In the genomic region with DNA sequence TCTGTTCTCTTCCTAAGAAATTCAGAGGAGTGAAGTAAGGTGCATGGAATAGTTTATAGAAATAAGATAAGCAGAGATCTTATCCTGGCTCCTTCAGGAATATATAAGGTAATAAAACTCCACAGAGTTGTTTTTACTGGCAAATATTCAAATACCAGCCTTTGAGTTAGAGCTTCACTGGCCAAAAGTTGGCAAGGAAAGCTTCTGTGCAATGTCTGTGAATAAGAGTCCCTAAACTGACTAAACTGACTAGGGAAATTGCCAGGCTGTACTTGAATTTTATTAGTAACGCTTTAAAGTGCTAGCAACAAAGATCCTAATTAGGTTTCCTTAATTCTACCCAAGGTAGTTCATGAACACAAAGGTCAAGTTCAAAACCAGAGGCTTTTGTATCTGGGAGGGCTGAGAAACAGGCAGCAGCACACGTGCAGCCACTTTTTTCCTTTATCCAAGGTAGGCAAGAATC, we compare ENCODE assay signal across 15 cellular contexts.
A peak's percentile ranks its signal among the peaks of the same experiment; 100 is the strongest.
DNase-seq lines count a peak whose midpoint lies in the region; ATAC-seq, FAIRE-seq and TF ChIP-seq lines count a peak whose summit lies in the region.
"Had no signal": no experiment of that assay in that cellular context is flagged by ENCODE, and none has a peak within 500 bp of the region (broad histone marks: within the 10 kb centered on the region; RNA-seq: fewer than 3 reads in every experiment).

No MANE protein-coding gene starts in this region.

- H4K20me1 ChIP-seq in endothelial cell of umbilical vein (replicated peaks; ENCODE audit: control insufficient read depth, extremely low read depth, insufficient read depth, low read length) = no peaks in the 10 kb centered on the region
- H4K20me1 ChIP-seq: BLaER1 had no signal

- no peaks in the 10 kb centered on the region for H3K36me3 ChIP-seq in endothelial cell of umbilical vein (ENCODE audit: control insufficient read depth in 2 of 2, extremely low read depth in 1 of 2, insufficient read depth in 2 of 2, low read length in 2 of 2)
- H3K36me3 ChIP-seq: BLaER1, gastroesophageal sphincter had no signal

- no peaks in the 10 kb centered on the region for H3K79me2 ChIP-seq in endothelial cell of umbilical vein (ENCODE audit: control insufficient read depth, insufficient read depth, low read length)

- DNase-seq in EL (peak; percentile 6), NCI-H446 (lab: John Stamatoyannopoulos, UW) (peak; percentile 100), endothelial cell of umbilical vein (ENCODE audit: low read depth, low spot score) (peak; percentile 80), retinal pigment epithelial cell (ENCODE audit: low read depth) (peak; percentile 56), germinal center (ENCODE audit: low spot score) (no peak), NCI-H510A treated with DMSO at 0.1 percent for 48 hours (lab: John Stamatoyannopoulos, UW) (no peak)
- DNase-seq in stimulated activated CD4-positive, alpha-beta T cell treated with anti-CD3 and anti-CD28 coated beads, Interleukin-12 subunit alpha, Interleukin-12 subunit beta, amount 100 ng/mL, for 4 hours = no peak
- DNase-seq: activated CD4-positive, alpha-beta T cell treated with anti-CD3 and anti-CD28 coated beads for 4 hours; immature natural killer cell; NCI-H1092; NCI-H69; T-helper 2 cell had no signal

- peak; percentile 80 for FAIRE-seq in endothelial cell of umbilical vein (lab: Jason Lieb, UNC)

- no peak overlapping the region for H3K27ac ChIP-seq in endothelial cell of umbilical vein (ENCODE audit: insufficient read depth, low read depth, low read length)
- H3K27ac ChIP-seq: BLaER1, gastroesophageal sphincter had no signal

- TF ChIP-seq POLR2A in endothelial cell of umbilical vein (IDR thresholded peaks at IDR 0.05; ENCODE audit: low read depth, low read length) = no peak

- dilution Hi-C loops in endothelial cell of umbilical vein (cut with MboI; ENCODE audit: extremely low pct_ligation_motif_present, low sequenced_read_pairs) = no loop called here

- intact Hi-C loops in endothelial cell of umbilical vein (cut with micrococcal nuclease) = loop anchor here (5.0 to 10.0 kb wide), 3 partner anchors 58 to 686 kb away; no protein-coding TSS in a partner anchor

- no peaks in the 10 kb centered on the region for H3K4me1 ChIP-seq in endothelial cell of umbilical vein (ENCODE audit: control insufficient read depth, extremely low read depth, insufficient read depth, low read length)
- H3K4me1 ChIP-seq: BLaER1 had no signal

- H3K27me3 ChIP-seq in endothelial cell of umbilical vein (ENCODE audit: control insufficient read depth in 2 of 2, insufficient read depth in 2 of 2, low read length in 2 of 2) = peaks cover 7 to 14% of the 10 kb centered on the region in 2 experiments
- H3K27me3 ChIP-seq: BLaER1, gastroesophageal sphincter had no signal

- H3K4me2 ChIP-seq in endothelial cell of umbilical vein (ENCODE audit: insufficient read depth, low read length) = no peak overlapping the region
- H3K4me2 ChIP-seq: BLaER1 had no signal

- POLR2A ChIA-PET in endothelial cell of umbilical vein (lab: Charles Lee) = no interaction called here

- CTCF ChIA-PET in endothelial cell of umbilical vein (lab: Charles Lee) = interaction anchor here (0.7 to 1.4 kb wide), 4 partner anchors 13 to 1359 kb away, joined by 3 to 5 read pairs (median 3); no protein-coding TSS in a partner anchor

- no peaks in the 10 kb centered on the region for H3K9me3 ChIP-seq in endothelial cell of umbilical vein (replicated peaks; ENCODE audit: control insufficient read depth, insufficient read depth, low read length)
- H3K9me3 ChIP-seq: BLaER1, gastroesophageal sphincter had no signal

- no TSS peak for BruUV-seq in endothelial cell of umbilical vein (replicated peaks; lab: Mats Ljungman, UMichigan)

- no peak for ATAC-seq in GM19351 (IDR thresholded peaks at IDR 0.05; ENCODE audit: unreplicated experiment)
- ATAC-seq: gastroesophageal sphincter had no signal

- TF ChIP-seq CTCF in endothelial cell of umbilical vein (IDR thresholded peaks at IDR 0.05; ENCODE audit: extremely low read depth in 1 of 2, insufficient read depth in 1 of 2, low read depth in 1 of 2, low read length in 2 of 2) = no peak
- TF ChIP-seq CTCF in retinal pigment epithelial cell (conservative IDR thresholded peaks at IDR 0.05; ENCODE audit: low read depth, low read length) = no peak

- H3K4me3 ChIP-seq in endothelial cell of umbilical vein (replicated peaks in 1 of 3; ENCODE audit: insufficient read depth in 1 of 3, low read depth in 1 of 3, low read length in 3 of 3) (no peak overlapping the region), retinal pigment epithelial cell (ENCODE audit: low read length) (no peak overlapping the region)
- H3K4me3 ChIP-seq: BLaER1, gastroesophageal sphincter had no signal

- no peaks in the 10 kb centered on the region for H3K9me1 ChIP-seq in endothelial cell of umbilical vein (replicated peaks; ENCODE audit: control insufficient read depth, extremely low read depth, insufficient read depth, low read length)

- H3K9ac ChIP-seq in endothelial cell of umbilical vein (replicated peaks; ENCODE audit: extremely low read depth, insufficient read depth, low read length) = no peak overlapping the region
- H3K9ac ChIP-seq: BLaER1 had no signal

- no peak overlapping the region for H2AFZ ChIP-seq in endothelial cell of umbilical vein (ENCODE audit: low read depth, low read length)

TF ChIP-seq in endothelial cell of umbilical vein, 7 proteins besides CTCF, POLR2A, EP300 and RAD21:
- TF ChIP-seq, protein P1, sequence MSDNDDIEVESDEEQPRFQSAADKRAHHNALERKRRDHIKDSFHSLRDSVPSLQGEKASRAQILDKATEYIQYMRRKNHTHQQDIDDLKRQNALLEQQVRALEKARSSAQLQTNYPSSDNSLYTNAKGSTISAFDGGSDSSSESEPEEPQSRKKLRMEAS (IDR thresholded peaks at IDR 0.05; ENCODE audit: insufficient read depth, insufficient read length) = no peak
- no peak for TF ChIP-seq EZH2 (IDR thresholded peaks at IDR 0.05; ENCODE audit: borderline replicate concordance, low read depth, low read length, severe bottlenecking)
- no peak for TF ChIP-seq FOS (IDR thresholded peaks at IDR 0.05; ENCODE audit: borderline replicate concordance, insufficient read depth, low read length)
- TF ChIP-seq POLR2AphosphoS5 (IDR thresholded peaks at IDR 0.05; ENCODE audit: insufficient read depth, low read depth, low read length) = no peak
- TF ChIP-seq GATA2 (IDR thresholded peaks at IDR 0.05; ENCODE audit: insufficient read depth, insufficient read length, low read depth, low read length) = peak; percentile 76

Comparison
In these comparisons a context has a peak if more than half of its experiments do, and no peak if none do; other contexts are left out.
1. DNase-seq: peak in EL (single experiment), NCI-H446 (2 of 2), endothelial cell of umbilical vein (single experiment) and retinal pigment epithelial cell (single experiment); none in stimulated activated CD4-positive, alpha-beta T cell treated with anti-CD3 and anti-CD28 coated beads, Interleukin-12 subunit alpha, Interleukin-12 subunit beta, amount 100 ng/mL, for 4 hours (single experiment), germinal center (single experiment) and NCI-H510A treated with DMSO at 0.1 percent for 48 hours (single experiment).